In the genomic region with DNA sequence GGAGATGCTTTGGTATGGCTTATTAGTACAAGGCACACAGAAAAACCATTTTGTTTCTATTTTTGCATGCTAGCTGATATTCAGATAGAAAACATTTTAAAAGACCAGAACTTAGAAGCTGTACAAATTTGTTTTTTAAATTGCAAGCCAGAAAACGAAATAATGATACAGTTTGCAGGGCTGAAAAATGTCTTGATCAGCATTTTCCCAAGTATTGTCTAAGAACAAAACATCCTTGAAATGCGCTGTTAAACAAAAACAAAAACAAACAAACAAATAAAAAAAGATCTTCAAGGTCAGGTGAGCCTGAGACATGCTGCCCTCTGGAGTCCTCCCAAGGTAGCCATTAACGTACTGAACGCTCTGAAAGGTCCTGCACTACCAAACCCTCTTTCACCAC, we compare ENCODE assay signal across 20 cellular contexts.
A peak's percentile ranks its signal among the peaks of the same experiment; 100 is the strongest.
DNase-seq lines count a peak whose midpoint lies in the region; ATAC-seq, FAIRE-seq and TF ChIP-seq lines count a peak whose summit lies in the region.
"Had no signal": no experiment of that assay in that cellular context is flagged by ENCODE, and none has a peak within 500 bp of the region (broad histone marks: within the 10 kb centered on the region; RNA-seq: fewer than 3 reads in every experiment).

No MANE protein-coding gene starts in this region.

- peaks cover 0 to 7% of the 10 kb centered on the region in 2 experiments; a peak in 2 of 5 replicates for H3K27me3 ChIP-seq in HepG2 (ENCODE audit: control insufficient read depth in 1 of 2, insufficient read depth in 2 of 2, low read length in 2 of 2)
- H3K27me3 ChIP-seq in right lobe of liver, result no peaks in the 10 kb centered on the region
- peaks cover 5% of the 10 kb centered on the region; the same call in 1 of the 2 replicates for H3K27me3 ChIP-seq in IMR-90 (ENCODE audit: control insufficient read depth, insufficient read depth, low read length)
- no peaks in the 10 kb centered on the region for H3K27me3 ChIP-seq in endodermal cell (ENCODE audit: control insufficient read depth, insufficient read depth, low read length, poor library complexity, severe bottlenecking)

- CTCF ChIA-PET in HepG2 (lab: Yijun Ruan, JAX; ENCODE audit: low intra/inter-chr PET ratio, low total read pairs), result no interaction called here
- CTCF ChIA-PET in IMR-90 (lab: Yijun Ruan, JAX), result interaction anchor here (0.6 kb wide), 1 partner anchor 1677 kb away, joined by 3 read pairs; no protein-coding TSS in a partner anchor

- intact Hi-C loops in HepG2 (cut with micrococcal nuclease; ENCODE audit: unreplicated experiment) (no loop called here), right lobe of liver (cut with DNase I) (no loop called here), IMR-90 (cut with micrococcal nuclease) (no loop called here)

- no peaks in the 10 kb centered on the region for H3K9me3 Mint-ChIP-seq in endodermal cell
- H3K9me3 Mint-ChIP-seq: CD4-positive, alpha-beta memory T cell had no signal

- no peak overlapping the region for H3K18ac ChIP-seq in IMR-90 (ENCODE audit: low read depth, low read length)

- POLR2A ChIA-PET in HepG2 (lab: Yijun Ruan, JAX) (no interaction called here), IMR-90 (lab: Charles Lee; ENCODE audit: unreplicated experiment) (no interaction called here)

- H3K27me3 Mint-ChIP-seq in endodermal cell (ENCODE audit: insufficient read depth), result no peaks in the 10 kb centered on the region
- H3K27me3 Mint-ChIP-seq: CD4-positive, alpha-beta memory T cell had no signal

- TF ChIP-seq POLR2A in HepG2 (IDR thresholded peaks at IDR 0.05; ENCODE audit: insufficient read depth in 1 of 2, low read depth in 2 of 2, low read length in 2 of 2) (no peak), right lobe of liver (IDR thresholded peaks at IDR 0.05) (no peak), IMR-90 (IDR thresholded peaks at IDR 0.05; ENCODE audit: low read depth, low read length) (no peak)

- no peak overlapping the region for H3K23ac ChIP-seq in IMR-90 (ENCODE audit: low read depth, low read length)

- BruUV-seq in HepG2 (replicated peaks; lab: Mats Ljungman, UMichigan), result no TSS peak
- BruUV-seq in IMR-90 (replicated peaks; lab: Mats Ljungman, UMichigan), result no TSS peak

- no peak overlapping the region for H3K4ac ChIP-seq in IMR-90 (ENCODE audit: low read depth, low read length)

- no peak overlapping the region for H2BK5ac ChIP-seq in IMR-90 (ENCODE audit: low read depth, low read length, poor library complexity, severe bottlenecking)

- H2BK120ac ChIP-seq in IMR-90 (ENCODE audit: low read depth, low read length), result no peak overlapping the region

- DNase-seq in HepG2 (ENCODE audit: low spot score), result no peak
- DNase-seq in right lobe of liver, result no peak
- DNase-seq in IMR-90, result no peak
- no peak for DNase-seq in endodermal cell
- no peak for DNase-seq in GM19238 (ENCODE audit: insufficient read length, low spot score)
- DNase-seq in stimulated activated CD8-positive, alpha-beta memory T cell treated with anti-CD3 and anti-CD28 coated beads, Interleukin-4, amount 100 ng/mL, for 48 hours, result no peak
- DNase-seq in GOT3 (lab: John Stamatoyannopoulos, UW), result no peak
- DNase-seq: 8988T; C1 segment of cervical spinal cord; Calu3; CD4-positive, alpha-beta memory T cell; COR-L47; DMS79 treated with DMSO at 0.1 percent for 48 hours; GF-D8; GM23248; H7 had no signal

- H3K4me1 ChIP-seq in HepG2 (ENCODE audit: insufficient read depth, low read length) (no peaks in the 10 kb centered on the region), right lobe of liver (no peaks in the 10 kb centered on the region), IMR-90 (ENCODE audit: control insufficient read depth, insufficient read depth, low read length) (no peaks in the 10 kb centered on the region), endodermal cell (ENCODE audit: control insufficient read depth, insufficient read depth, low read length) (no peaks in the 10 kb centered on the region)

- TF ChIP-seq CTCF in HepG2 (CRISPR knock-in tag; IDR thresholded peaks at IDR 0.05) (no peak), right lobe of liver (IDR thresholded peaks at IDR 0.05) (no peak), IMR-90 (conservative IDR thresholded peaks at IDR 0.05; ENCODE audit: low read depth, low read length) (no peak), endodermal cell (conservative IDR thresholded peaks at IDR 0.05) (peak; percentile 41)

- no peak overlapping the region for H4K8ac ChIP-seq in IMR-90 (ENCODE audit: low read depth in 2 of 2, low read length in 2 of 2)

- H3K27ac Mint-ChIP-seq in endodermal cell, result no peak overlapping the region
- H3K27ac Mint-ChIP-seq: CD4-positive, alpha-beta memory T cell had no signal

- H2BK20ac ChIP-seq in IMR-90 (ENCODE audit: low read depth, low read length), result no peak overlapping the region

- no peak overlapping the region for H2AK9ac ChIP-seq in IMR-90 (replicated peaks; ENCODE audit: low read depth, low read length, poor library complexity)

- dilution Hi-C loops in IMR-90 (cut with HindIII; ENCODE audit: low sequenced_read_pairs, unreplicated experiment), result no loop called here

- ATAC-seq in HepG2, result no peak
- ATAC-seq in right lobe of liver, result no peak
- no peak for ATAC-seq in IMR-90 (ENCODE audit: low read depth)
- ATAC-seq: HCT116 had no signal

- no peak for TF ChIP-seq EP300 in HepG2 (IDR thresholded peaks at IDR 0.05; ENCODE audit: low read depth in 2 of 2, low read length in 2 of 2)
- TF ChIP-seq EP300 in HepG2 (CRISPR knock-in tag; IDR thresholded peaks at IDR 0.05; ENCODE audit: borderline replicate concordance), result no peak

- H3K9ac ChIP-seq in HepG2 (ENCODE audit: insufficient read depth, low read depth, low read length) (no peak overlapping the region), IMR-90 (ENCODE audit: low read depth, low read length) (no peak overlapping the region), endodermal cell (ENCODE audit: extremely low read depth, low read length, poor library complexity, severe bottlenecking) (no peak overlapping the region)
- H3K9ac ChIP-seq: GM23248 had no signal

- H3K4me2 ChIP-seq in HepG2 (ENCODE audit: low read depth, low read length) (no peak overlapping the region), IMR-90 (ENCODE audit: low read depth, low read length) (no peak overlapping the region)

- H3K14ac ChIP-seq in IMR-90 (replicated peaks; ENCODE audit: low read depth, low read length), result no peak overlapping the region

- H3K9me3 ChIP-seq in HepG2 (ENCODE audit: low read length) (no peaks in the 10 kb centered on the region), right lobe of liver (no peaks in the 10 kb centered on the region), IMR-90 (ENCODE audit: control insufficient read depth, insufficient read depth, low read length) (no peaks in the 10 kb centered on the region), endodermal cell (ENCODE audit: control insufficient read depth, low read length) (no peaks in the 10 kb centered on the region)

- H3K4me1 Mint-ChIP-seq in endodermal cell, result no peaks in the 10 kb centered on the region
- H3K4me1 Mint-ChIP-seq: CD4-positive, alpha-beta memory T cell had no signal

- no peaks in the 10 kb centered on the region for H3K9me1 ChIP-seq in IMR-90 (ENCODE audit: insufficient read depth, low read length)

- 0% methylated on average over 4 of the region's 4 CpGs for WGBS in HepG2 (ENCODE audit: low lambda C conversion rate)
- WGBS in right lobe of liver (ENCODE audit: insufficient coverage, low coverage, low lambda C conversion rate, missing lambda C conversion rate), result 47% methylated on average over 4 of the region's 4 CpGs
- WGBS in IMR-90 (ENCODE audit: extremely low coverage in 2 of 2, insufficient read length in 1 of 2), 2 experiments, result 100% methylated on average over 1 of the region's 4 CpGs; no CpG with 5 or more reads in 1 of the 2 experiments
- WGBS in endodermal cell (ENCODE audit: insufficient coverage in 1 of 2, insufficient read length in 1 of 2), 2 experiments, result 86 to 91% methylated on average over 4 of the region's 4 CpGs

- TF ChIP-seq RAD21 in HepG2 (CRISPR knock-in tag; IDR thresholded peaks at IDR 0.05) (no peak), IMR-90 (IDR thresholded peaks at IDR 0.05; ENCODE audit: low read length) (no peak)

- H4K20me1 ChIP-seq in HepG2 (ENCODE audit: insufficient read depth, low read length) (no peaks in the 10 kb centered on the region), IMR-90 (ENCODE audit: insufficient read depth, low read length) (no peaks in the 10 kb centered on the region)

- H2AK5ac ChIP-seq in IMR-90 (ENCODE audit: low read depth, low read length), result no peak overlapping the region

- no peak overlapping the region for H2AFZ ChIP-seq in HepG2 (ENCODE audit: low read length)
- no peak overlapping the region for H2AFZ ChIP-seq in IMR-90 (replicated peaks; ENCODE audit: low read length, poor library complexity)
- H2AFZ ChIP-seq: GM23248 had no signal

- no peaks in the 10 kb centered on the region for H3K79me2 ChIP-seq in HepG2 (ENCODE audit: insufficient read depth, low read length)

- H3K27ac ChIP-seq in HepG2 (ENCODE audit: extremely low read length, insufficient read depth, low read length) (no peak overlapping the region), right lobe of liver (no peak overlapping the region), IMR-90 (ENCODE audit: insufficient read depth, low read length) (no peak overlapping the region), endodermal cell (ENCODE audit: low read depth, low read length) (no peak overlapping the region)
- H3K27ac ChIP-seq: GM23248 had no signal

- H2BK15ac ChIP-seq in IMR-90 (ENCODE audit: low read depth, low read length), result no peak overlapping the region

- H3K4me3 Mint-ChIP-seq in endodermal cell, result no peak overlapping the region
- H3K4me3 Mint-ChIP-seq: CD4-positive, alpha-beta memory T cell had no signal

- in situ Hi-C loops in HepG2 (cut with HindIII; ENCODE audit: extremely low pct_ligation_motif_present, low pct_unique_long_range_greater_than_20kb) (no loop called here), IMR-90 (cut with MboI; ENCODE audit: low sequenced_read_pairs) (no loop called here)

- FAIRE-seq in HepG2 (lab: Jason Lieb, UNC), result no peak
- FAIRE-seq: GM12891, GM18507, GM19239 had no signal

- H3K36me3 ChIP-seq in HepG2 (replicated peaks in 1 of 2; ENCODE audit: control insufficient read depth in 1 of 2, insufficient read depth in 2 of 2, low read length in 2 of 2), result no peaks in the 10 kb centered on the region
- no peaks in the 10 kb centered on the region for H3K36me3 ChIP-seq in right lobe of liver
- no peaks in the 10 kb centered on the region for H3K36me3 ChIP-seq in IMR-90 (ENCODE audit: control insufficient read depth, insufficient read depth, low read length)
- no peaks in the 10 kb centered on the region for H3K36me3 ChIP-seq in endodermal cell (ENCODE audit: control insufficient read depth, insufficient read depth, low read length)

- no peak overlapping the region for H3K56ac ChIP-seq in IMR-90 (ENCODE audit: extremely low read depth, insufficient read depth, low read length)

- no peaks in the 10 kb centered on the region for H3K36me3 Mint-ChIP-seq in endodermal cell (ENCODE audit: low read depth)
- H3K36me3 Mint-ChIP-seq: CD4-positive, alpha-beta memory T cell had no signal

- no peak overlapping the region for H4K91ac ChIP-seq in IMR-90 (ENCODE audit: insufficient read depth, low read depth, low read length)

- H4K5ac ChIP-seq in IMR-90 (ENCODE audit: low read depth, low read length), result no peak overlapping the region

- no peak overlapping the region for H3K4me3 ChIP-seq in HepG2 (replicated peaks in 1 of 3; ENCODE audit: insufficient read depth in 1 of 3, low read depth in 2 of 3, low read length in 3 of 3)
- no peak overlapping the region for H3K4me3 ChIP-seq in right lobe of liver
- H3K4me3 ChIP-seq in IMR-90 (ENCODE audit: insufficient read depth, low read depth, low read length), result no peak overlapping the region
- H3K4me3 ChIP-seq in endodermal cell (ENCODE audit: low read length), result no peak overlapping the region
- H3K4me3 ChIP-seq: GM23248 had no signal

- H3K79me1 ChIP-seq in IMR-90 (ENCODE audit: low read depth in 1 of 2, low read length in 2 of 2), result no peaks in the 10 kb centered on the region
